Comparison of ENCODE assay signal across 8 cellular contexts in the genomic region with DNA sequence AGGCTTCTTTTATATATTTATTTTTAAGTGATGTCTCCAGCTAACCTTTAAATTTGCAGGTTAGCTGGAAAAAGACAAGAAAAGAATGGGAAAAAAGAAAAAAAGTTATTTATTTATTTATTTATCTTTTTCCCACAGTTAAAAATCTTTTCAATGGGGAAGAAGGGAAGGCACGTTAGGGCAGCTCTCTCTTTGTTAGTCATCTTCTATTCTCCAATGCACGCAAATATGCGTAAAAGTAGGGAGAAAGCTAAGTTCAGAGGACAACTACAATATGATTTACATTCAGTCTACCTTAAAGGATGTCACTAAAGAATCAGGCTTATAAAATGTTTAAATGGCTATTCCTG. TPM values are rescaled to one million over a fixed set of nuclear protein-coding genes. Genes with fewer than 3 reads are reported as not detected.
DNase-seq lines count a peak whose midpoint lies in the region; TF ChIP-seq lines count a peak whose summit lies in the region.

No MANE protein-coding gene starts in this region.

- H3K27ac Mint-ChIP-seq in osteocyte (ENCODE audit: unreplicated experiment), result no peak overlapping the region

- CTCF ChIA-PET in BJ (lab: Yijun Ruan, JAX), result interaction anchor here (0.6 to 1.3 kb wide), 3 partner anchors 11 to 36 kb away, joined by 3 to 4 read pairs (median 4); no protein-coding TSS in a partner anchor

- no peaks in the 10 kb centered on the region for H3K9me3 Mint-ChIP-seq in osteocyte (ENCODE audit: unreplicated experiment)

- DNase-seq in BJ (ENCODE audit: low read depth) (no peak), SK-N-DZ (ENCODE audit: low spot score) (peak; percentile 41), epithelial cell of proximal tubule (ENCODE audit: low read depth) (no peak), osteocyte (ENCODE audit: extremely low spot score, unreplicated experiment) (no peak), GM10266 (ENCODE audit: extremely low spot score) (no peak), foreskin melanocyte (no peak), NCI-H524 treated with DMSO at 0.1 percent for 48 hours (lab: John Stamatoyannopoulos, UW) (no peak)
- no peak for DNase-seq in NK-92 treated with Interleukin-12 subunit alpha and Interleukin-12 subunit beta, amount 100 ng/mL, for 24 hours (lab: John Stamatoyannopoulos, UW)

- POLR2A ChIA-PET in BJ (lab: Charles Lee), result no interaction called here

- H3K27me3 ChIP-seq in BJ (ENCODE audit: control insufficient read depth, insufficient read depth, low read length), result no peaks in the 10 kb centered on the region

- no peaks in the 10 kb centered on the region for H3K36me3 ChIP-seq in BJ (ENCODE audit: control insufficient read depth, insufficient read depth, low read length)

- TF ChIP-seq CTCF in BJ (IDR thresholded peaks at IDR 0.05; ENCODE audit: insufficient read depth, low read depth, low read length) (no peak), epithelial cell of proximal tubule (conservative IDR thresholded peaks at IDR 0.05; ENCODE audit: low read depth, low read length) (no peak), osteocyte (IDR thresholded peaks at IDR 0.05) (no peak), GM10266 (IDR thresholded peaks at IDR 0.05; ENCODE audit: control insufficient read depth, insufficient read depth, low read depth, missing control alignments) (no peak)

- peak overlapping the region; percentile 69 for H3K4me3 Mint-ChIP-seq in osteocyte (ENCODE audit: unreplicated experiment)

- peaks cover 55% of the 10 kb centered on the region for H3K27me3 Mint-ChIP-seq in osteocyte (ENCODE audit: unreplicated experiment)

- peaks cover 2% of the 10 kb centered on the region for H3K4me1 Mint-ChIP-seq in osteocyte (ENCODE audit: unreplicated experiment)

- H3K36me3 Mint-ChIP-seq in osteocyte (ENCODE audit: unreplicated experiment), result no peaks in the 10 kb centered on the region

- H3K4me3 ChIP-seq in BJ (ENCODE audit: low read depth, low read length) (peak overlapping the region; percentile 55), epithelial cell of proximal tubule (ENCODE audit: low read depth, low read length) (peak overlapping the region; percentile 65)

RNA-seq across cellular contexts. Expression of a gene that starts 0.3 kb away (rescaled TPM):
- 2.6 and 4.8 TPM in 2 replicates for polyA plus RNA-seq in BJ (2011; rRNA removed)
- 1.1 and 1.5 TPM in 2 replicates for polyA minus RNA-seq in BJ (2011; rRNA and poly(A)+ RNA removed)
- polyA plus RNA-seq in SK-N-DZ (2014; cell fraction: cytosol; rRNA removed), result 4.8 and 5.3 TPM in 2 replicates
- polyA plus RNA-seq in SK-N-DZ (2014; cell fraction: nucleus; rRNA removed), result 1.6 and 3.1 TPM in 2 replicates
- total RNA-seq in epithelial cell of proximal tubule (0.22 TPM in 1 of 2 replicates, not detected in the other), osteocyte (0.10 TPM in 1 of 2 replicates, not detected in the other)

RNA-seq across cellular contexts. Expression of a gene that starts 31.5 kb away (rescaled TPM):
- 28.4 and 58.4 TPM in 2 replicates for polyA plus RNA-seq in BJ (2011; rRNA removed)
- polyA minus RNA-seq in BJ (2011; rRNA and poly(A)+ RNA removed), result 6.4 and 6.5 TPM in 2 replicates
- 60.7 and 89.9 TPM in 2 replicates for polyA plus RNA-seq in SK-N-DZ (2014; cell fraction: cytosol; rRNA removed)
- 62.6 and 67.6 TPM in 2 replicates for polyA plus RNA-seq in SK-N-DZ (2014; cell fraction: nucleus; rRNA removed)
- total RNA-seq in epithelial cell of proximal tubule (43.3 and 51.9 TPM in 2 replicates), osteocyte (43.5 and 43.9 TPM in 2 replicates)
